Comparison of ENCODE assay signal across 16 cellular contexts in genomic region chr7:2928256-2928612, GRCh38.
DNase-seq lines count a peak whose midpoint lies in the region; ATAC-seq and TF ChIP-seq lines count a peak whose summit lies in the region.
"Had no signal": no experiment of that assay in that cellular context is flagged by ENCODE, and none has a peak within 500 bp of the region (broad histone marks: within the 10 kb centered on the region; RNA-seq: fewer than 3 reads in every experiment).

No MANE protein-coding gene starts in this region.

- H3F3A ChIP-seq in OCI-LY1 (ENCODE audit: insufficient read depth, low read length), result no peaks in the 10 kb centered on the region

- no peak overlapping the region; the same call in 1 of the 2 replicates for H3K9ac ChIP-seq in OCI-LY1 (ENCODE audit: low read length)
- H3K9ac ChIP-seq: GM23248, KMS-11 had no signal

- H3K79me2 ChIP-seq in OCI-LY1 (ENCODE audit: insufficient read depth, low read length), result no peaks in the 10 kb centered on the region

- H3K4me2 ChIP-seq in OCI-LY1 (ENCODE audit: low read length), result peak overlapping the region; percentile 45

- POLR2A ChIA-PET in activated naive CD8-positive, alpha-beta T cell treated with anti-CD3 and anti-CD28 coated beads, Interleukin-2, amount 10 ng/mL, durations not matched to agents 7 days and 5 days (lab: Charles Lee), result no interaction called here

- ATAC-seq in activated naive CD8-positive, alpha-beta T cell treated with anti-CD3 and anti-CD28 coated beads, Interleukin-2, amount 10 ng/mL, durations not matched to agents 7 days and 5 days (ENCODE audit: low read depth), result no peak
- no peak for ATAC-seq in activated naive CD8-positive, alpha-beta T cell treated with anti-CD3 and anti-CD28 coated beads, Interleukin-2, amount 50 U/mL, for 24 hours
- ATAC-seq in sciatic nerve, result no peak
- no peak for ATAC-seq in HG02938 (IDR thresholded peaks at IDR 0.05; ENCODE audit: unreplicated experiment)
- ATAC-seq: HepG2, Panc1 had no signal

- H3K4me3 ChIP-seq in OCI-LY1 (ENCODE audit: low read depth, low read length, poor library complexity, severe bottlenecking), result peak overlapping the region; percentile 30
- H3K4me3 ChIP-seq: BLaER1 treated with 17β-estradiol and CSF1 and Interleukin-3, amounts not matched to agents 10 nM and 100 nM; GM23248 had no signal

- no peaks in the 10 kb centered on the region for H3K9me3 ChIP-seq in OCI-LY1 (ENCODE audit: low read length)
- H3K9me3 ChIP-seq: BLaER1 treated with 17β-estradiol and CSF1 and Interleukin-3, amounts not matched to agents 10 nM and 100 nM had no signal

- no peaks in the 10 kb centered on the region for H3K9me3 Mint-ChIP-seq in activated naive CD8-positive, alpha-beta T cell treated with anti-CD3 and anti-CD28 coated beads, Interleukin-2, amount 10 ng/mL, durations not matched to agents 7 days and 5 days
- no peaks in the 10 kb centered on the region for H3K9me3 Mint-ChIP-seq in activated naive CD8-positive, alpha-beta T cell treated with anti-CD3 and anti-CD28 coated beads, Interleukin-2, amount 50 U/mL, for 24 hours
- peaks cover 9% of the 10 kb centered on the region for H3K9me3 Mint-ChIP-seq in glutamatergic neuron (ENCODE audit: unreplicated experiment)

- no peak overlapping the region for H3K4me3 Mint-ChIP-seq in activated naive CD8-positive, alpha-beta T cell treated with anti-CD3 and anti-CD28 coated beads, Interleukin-2, amount 10 ng/mL, durations not matched to agents 7 days and 5 days
- H3K4me3 Mint-ChIP-seq in activated naive CD8-positive, alpha-beta T cell treated with anti-CD3 and anti-CD28 coated beads, Interleukin-2, amount 50 U/mL, for 24 hours, result no peak overlapping the region
- no peak overlapping the region for H3K4me3 Mint-ChIP-seq in glutamatergic neuron (ENCODE audit: unreplicated experiment)

- H3K27me3 Mint-ChIP-seq in activated naive CD8-positive, alpha-beta T cell treated with anti-CD3 and anti-CD28 coated beads, Interleukin-2, amount 10 ng/mL, durations not matched to agents 7 days and 5 days, result no peaks in the 10 kb centered on the region
- H3K27me3 Mint-ChIP-seq in activated naive CD8-positive, alpha-beta T cell treated with anti-CD3 and anti-CD28 coated beads, Interleukin-2, amount 50 U/mL, for 24 hours, result no peaks in the 10 kb centered on the region
- peaks cover 12% of the 10 kb centered on the region for H3K27me3 Mint-ChIP-seq in glutamatergic neuron (ENCODE audit: unreplicated experiment)

- no peak overlapping the region for H2AFZ ChIP-seq in OCI-LY1 (ENCODE audit: low read length)
- H2AFZ ChIP-seq: GM23248 had no signal

- H3K4me1 Mint-ChIP-seq in activated naive CD8-positive, alpha-beta T cell treated with anti-CD3 and anti-CD28 coated beads, Interleukin-2, amount 10 ng/mL, durations not matched to agents 7 days and 5 days, result no peaks in the 10 kb centered on the region
- no peaks in the 10 kb centered on the region for H3K4me1 Mint-ChIP-seq in activated naive CD8-positive, alpha-beta T cell treated with anti-CD3 and anti-CD28 coated beads, Interleukin-2, amount 50 U/mL, for 24 hours
- peaks cover 11% of the 10 kb centered on the region for H3K4me1 Mint-ChIP-seq in glutamatergic neuron (ENCODE audit: low read depth, unreplicated experiment)

- peaks cover 12% of the 10 kb centered on the region for H3K36me3 Mint-ChIP-seq in activated naive CD8-positive, alpha-beta T cell treated with anti-CD3 and anti-CD28 coated beads, Interleukin-2, amount 10 ng/mL, durations not matched to agents 7 days and 5 days
- H3K36me3 Mint-ChIP-seq in activated naive CD8-positive, alpha-beta T cell treated with anti-CD3 and anti-CD28 coated beads, Interleukin-2, amount 50 U/mL, for 24 hours (ENCODE audit: low read depth), result peaks cover 25% of the 10 kb centered on the region
- H3K36me3 Mint-ChIP-seq in glutamatergic neuron (ENCODE audit: unreplicated experiment), result no peaks in the 10 kb centered on the region

- H3K36me3 ChIP-seq in OCI-LY1 (ENCODE audit: insufficient read depth, low read length), result peaks cover 22% of the 10 kb centered on the region

- no peaks in the 10 kb centered on the region for H4K20me1 ChIP-seq in OCI-LY1 (ENCODE audit: insufficient read depth, low read length)

- intact Hi-C loops in sciatic nerve (cut with DNase I), result no loop called here

- TF ChIP-seq CTCF in OCI-LY1 (IDR thresholded peaks at IDR 0.05; ENCODE audit: low read length) (no peak), glutamatergic neuron (IDR thresholded peaks at IDR 0.05; ENCODE audit: partially characterized antibody, unreplicated experiment) (no peak)

- H3K27ac Mint-ChIP-seq in activated naive CD8-positive, alpha-beta T cell treated with anti-CD3 and anti-CD28 coated beads, Interleukin-2, amount 10 ng/mL, durations not matched to agents 7 days and 5 days, result no peak overlapping the region
- H3K27ac Mint-ChIP-seq in activated naive CD8-positive, alpha-beta T cell treated with anti-CD3 and anti-CD28 coated beads, Interleukin-2, amount 50 U/mL, for 24 hours, result no peak overlapping the region
- H3K27ac Mint-ChIP-seq in glutamatergic neuron (ENCODE audit: unreplicated experiment), result peak overlapping the region; percentile 55

- peaks cover 31% of the 10 kb centered on the region for H3K4me1 ChIP-seq in OCI-LY1 (ENCODE audit: insufficient read depth, low read length, severe bottlenecking)

- H3K9me2 ChIP-seq in OCI-LY1 (ENCODE audit: low read depth, low read length), result no peaks in the 10 kb centered on the region

- H3K27ac ChIP-seq in OCI-LY1 (ENCODE audit: low read depth, low read length, poor library complexity, severe bottlenecking), result peak overlapping the region; percentile 92
- H3K27ac ChIP-seq: BLaER1 treated with 17β-estradiol and CSF1 and Interleukin-3, amounts not matched to agents 10 nM and 100 nM; GM23248; KMS-11 had no signal

- H3K27me3 ChIP-seq in OCI-LY1 (ENCODE audit: insufficient read depth, low read length), result no peaks in the 10 kb centered on the region

- DNase-seq in activated naive CD8-positive, alpha-beta T cell treated with anti-CD3 and anti-CD28 coated beads, Interleukin-2, amount 10 ng/mL, durations not matched to agents 7 days and 5 days, result peak; percentile 15
- DNase-seq in activated naive CD8-positive, alpha-beta T cell treated with anti-CD3 and anti-CD28 coated beads, Interleukin-2, amount 50 U/mL, for 24 hours, result no peak
- DNase-seq in glutamatergic neuron, result no peak
- peak; percentile 43 for DNase-seq in sciatic nerve (ENCODE audit: low spot score)
- no peak for DNase-seq in NCI-H82 (lab: John Stamatoyannopoulos, UW)
- DNase-seq in stimulated activated CD4-positive, alpha-beta T cell treated with anti-CD3 and anti-CD28 coated beads, Interleukin-15, amount 100 ng/mL, for 24 hours, result no peak
- DNase-seq: DND-41, GM23248, NCI-H1048, NCI-H1436 treated with DMSO at 0.1 percent for 48 hours had no signal

Comparison
In these comparisons a context has a peak if more than half of its experiments do, and no peak if none do; other contexts are left out.
1. DNase-seq: peak in activated naive CD8-positive, alpha-beta T cell treated with anti-CD3 and anti-CD28 coated beads, Interleukin-2, amount 10 ng/mL, durations not matched to agents 7 days and 5 days (single experiment) and sciatic nerve (single experiment); none in activated naive CD8-positive, alpha-beta T cell treated with anti-CD3 and anti-CD28 coated beads, Interleukin-2, amount 50 U/mL, for 24 hours (single experiment), glutamatergic neuron (single experiment), NCI-H82 (single experiment) and stimulated activated CD4-positive, alpha-beta T cell treated with anti-CD3 and anti-CD28 coated beads, Interleukin-15, amount 100 ng/mL, for 24 hours (single experiment).